ENCODE assay signal across 11 cellular contexts in the genomic region with DNA sequence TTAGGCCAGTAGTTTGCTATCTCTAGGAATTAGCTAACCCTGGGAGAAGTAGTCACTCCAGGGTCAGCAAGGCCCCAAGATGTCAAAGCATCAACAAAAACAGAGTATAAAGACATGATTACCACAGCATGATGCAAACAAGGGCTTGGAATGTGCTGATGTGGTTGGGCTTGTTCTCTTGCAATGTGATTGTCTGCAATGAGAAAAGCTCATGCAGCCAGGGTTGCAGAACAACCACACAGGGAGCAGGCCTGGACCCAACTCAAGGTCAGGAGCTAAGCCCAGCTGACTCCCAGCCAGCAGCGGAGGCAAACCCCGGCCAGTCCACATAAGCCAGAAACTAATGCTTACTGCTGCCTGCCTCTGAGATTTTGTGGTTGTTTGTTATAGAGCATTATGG.
DNase-seq lines count a peak whose midpoint lies in the region; ATAC-seq, FAIRE-seq and TF ChIP-seq lines count a peak whose summit lies in the region.
"Had no signal": no experiment of that assay in that cellular context is flagged by ENCODE, and none has a peak within 500 bp of the region (broad histone marks: within the 10 kb centered on the region; RNA-seq: fewer than 3 reads in every experiment).

No MANE protein-coding gene starts in this region.

- H3K9ac ChIP-seq in GM23248: no peak overlapping the region
- H3K9ac ChIP-seq: parathyroid adenoma had no signal

- no peaks in the 10 kb centered on the region for H3K9me2 ChIP-seq in GM23248 (ENCODE audit: insufficient read depth)

- H3K36me3 Mint-ChIP-seq in activated CD4-positive, alpha-beta T cell treated with anti-CD3 and anti-CD28 coated beads, Interleukin-2, amount 10 ng/mL, durations not matched to agents 7 days and 5 days (ENCODE audit: low read depth): no peaks in the 10 kb centered on the region

- POLR2A ChIA-PET in activated CD4-positive, alpha-beta T cell treated with anti-CD3 and anti-CD28 coated beads, Interleukin-2, amount 10 ng/mL, durations not matched to agents 7 days and 5 days (lab: Charles Lee): no interaction called here

- H3K36me3 ChIP-seq in GM23248 (ENCODE audit: low read depth): no peaks in the 10 kb centered on the region
- H3K36me3 ChIP-seq: cardiac muscle cell had no signal

- no peak for FAIRE-seq in GM12891 (lab: Jason Lieb, UNC)
- FAIRE-seq: GM12878 had no signal

- peaks cover 3% of the 10 kb centered on the region for H3K9me3 Mint-ChIP-seq in activated CD4-positive, alpha-beta T cell treated with anti-CD3 and anti-CD28 coated beads, Interleukin-2, amount 10 ng/mL, durations not matched to agents 7 days and 5 days

- H3K4me3 ChIP-seq in GM23248 (no peak overlapping the region), choroid plexus epithelial cell (ENCODE audit: low read depth, low read length) (no peak overlapping the region), retinal pigment epithelial cell (ENCODE audit: low read length) (no peak overlapping the region)
- H3K4me3 ChIP-seq: cardiac muscle cell, GM12878 had no signal

- no peak overlapping the region for H3K4me3 Mint-ChIP-seq in activated CD4-positive, alpha-beta T cell treated with anti-CD3 and anti-CD28 coated beads, Interleukin-2, amount 10 ng/mL, durations not matched to agents 7 days and 5 days

- ATAC-seq in GM21515 (IDR thresholded peaks at IDR 0.05; ENCODE audit: unreplicated experiment): no peak
- ATAC-seq: GM12878 had no signal

- H3K9me3 ChIP-seq in GM23248 (ENCODE audit: low read depth): no peaks in the 10 kb centered on the region

- WGBS in GM23248 (ENCODE audit: low coverage in 1 of 2, low lambda C conversion rate in 2 of 2, missing lambda C conversion rate in 2 of 2), 2 experiments: 18 to 23% methylated on average over 2 of the region's 2 CpGs

- in situ Hi-C loops in GM23248 (cut with MboI): loop anchor here (25.0 kb wide), 1 partner anchor 401 kb away; no protein-coding TSS in a partner anchor

- TF ChIP-seq POLR2A in GM12891 (IDR thresholded peaks at IDR 0.05; ENCODE audit: low read depth, low read length): no peak

- DNase-seq in GM23248: peak; percentile 81
- peak; percentile 99 for DNase-seq in choroid plexus epithelial cell (ENCODE audit: low read depth)
- DNase-seq in iPS-NIHi7 (ENCODE audit: extremely low spot score): peak; percentile 27
- DNase-seq in retinal pigment epithelial cell (ENCODE audit: low read depth): peak; percentile 92
- no peak for DNase-seq in activated CD4-positive, alpha-beta T cell treated with anti-CD3 and anti-CD28 coated beads, Interleukin-2, amount 10 ng/mL, durations not matched to agents 7 days and 5 days
- DNase-seq in GM12891 (ENCODE audit: insufficient read length, low spot score): no peak
- no peak for DNase-seq in NCI-H345 treated with DMSO at 0.1 percent for 48 hours (lab: John Stamatoyannopoulos, UW; ENCODE audit: unreplicated experiment)

- H3K4me1 ChIP-seq in GM23248 (ENCODE audit: insufficient read depth): peaks cover 8% of the 10 kb centered on the region; the same call in 1 of the 2 replicates

- H3F3A ChIP-seq in GM23248 (ENCODE audit: insufficient read depth): peaks cover 14% of the 10 kb centered on the region; the same call in 1 of the 2 replicates

- peak overlapping the region; percentile 24; the same call in 1 of the 2 replicates for H3K27ac ChIP-seq in GM23248
- H3K27ac ChIP-seq: cardiac muscle cell, parathyroid adenoma had no signal

- H3K79me2 ChIP-seq in GM23248 (ENCODE audit: insufficient read depth): no peaks in the 10 kb centered on the region
- H3K79me2 ChIP-seq: parathyroid adenoma had no signal

- H3K4me1 Mint-ChIP-seq in activated CD4-positive, alpha-beta T cell treated with anti-CD3 and anti-CD28 coated beads, Interleukin-2, amount 10 ng/mL, durations not matched to agents 7 days and 5 days: peaks cover 16% of the 10 kb centered on the region

- no peaks in the 10 kb centered on the region for H3K27me3 ChIP-seq in GM23248 (replicated peaks; ENCODE audit: insufficient read depth)
- H3K27me3 ChIP-seq: cardiac muscle cell had no signal

- no peaks in the 10 kb centered on the region for H4K20me1 ChIP-seq in GM23248 (ENCODE audit: insufficient read depth)

- H3K27me3 Mint-ChIP-seq in activated CD4-positive, alpha-beta T cell treated with anti-CD3 and anti-CD28 coated beads, Interleukin-2, amount 10 ng/mL, durations not matched to agents 7 days and 5 days: peaks cover 10% of the 10 kb centered on the region

- no peak for TF ChIP-seq CTCF in choroid plexus epithelial cell (conservative IDR thresholded peaks at IDR 0.05; ENCODE audit: low read depth, low read length)
- no peak for TF ChIP-seq CTCF in retinal pigment epithelial cell (conservative IDR thresholded peaks at IDR 0.05; ENCODE audit: low read depth, low read length)

- H2AFZ ChIP-seq in GM23248: 0 out of 2 replicates have a peak overlapping the region, but pooled peaks have one; percentile 6
- H2AFZ ChIP-seq: parathyroid adenoma had no signal

- H3K27ac Mint-ChIP-seq in activated CD4-positive, alpha-beta T cell treated with anti-CD3 and anti-CD28 coated beads, Interleukin-2, amount 10 ng/mL, durations not matched to agents 7 days and 5 days: no peak overlapping the region

- CTCF ChIA-PET in activated CD4-positive, alpha-beta T cell treated with anti-CD3 and anti-CD28 coated beads, Interleukin-2, amount 10 ng/mL, durations not matched to agents 7 days and 5 days (lab: Charles Lee): no interaction called here

- H3K4me2 ChIP-seq in GM23248 (ENCODE audit: unreplicated experiment): no peak overlapping the region

TF ChIP-seq in GM12891, 5 proteins besides CTCF, POLR2A, EP300 and RAD21:
- TF ChIP-seq TAF1 (IDR thresholded peaks at IDR 0.05; ENCODE audit: low read depth, low read length) (no peak), POU2F2 (IDR thresholded peaks at IDR 0.05; ENCODE audit: low read depth, low read length) (no peak), SPI1 (IDR thresholded peaks at IDR 0.05; ENCODE audit: low read depth, low read length) (no peak), POLR2AphosphoS5 (IDR thresholded peaks at IDR 0.05; ENCODE audit: low read depth, low read length) (no peak), PAX5 (IDR thresholded peaks at IDR 0.05; ENCODE audit: insufficient read depth, low read length, severe bottlenecking) (no peak)
TF ChIP-seq in GM12891: peak in this region for 0.

Comparison
In these comparisons a context has a peak if more than half of its experiments do, and no peak if none do; other contexts are left out.
1. DNase-seq: peak in GM23248 (single experiment), choroid plexus epithelial cell (single experiment), iPS-NIHi7 (single experiment) and retinal pigment epithelial cell (single experiment); none in activated CD4-positive, alpha-beta T cell treated with anti-CD3 and anti-CD28 coated beads, Interleukin-2, amount 10 ng/mL, durations not matched to agents 7 days and 5 days (single experiment), GM12891 (single experiment) and NCI-H345 treated with DMSO at 0.1 percent for 48 hours (single experiment).